ENCODE assay signal across 8 cellular contexts in genomic region chr4:141307241-141307689, GRCh38.
DNase-seq lines count a peak whose midpoint lies in the region; ATAC-seq and TF ChIP-seq lines count a peak whose summit lies in the region.

No MANE protein-coding gene starts in this region.

- H3K27ac ChIP-seq in CD4-positive, alpha-beta T cell (ENCODE audit: low read depth, low read length): no peak overlapping the region

- ATAC-seq in CD4-positive, alpha-beta T cell (ENCODE audit: poor library complexity): peak; percentile 93
- peak; percentile 98 for ATAC-seq in GM19328 (IDR thresholded peaks at IDR 0.05; ENCODE audit: unreplicated experiment)
- peak; percentile 99 for ATAC-seq in HG03378 (IDR thresholded peaks at IDR 0.05; ENCODE audit: unreplicated experiment)
- ATAC-seq in mucosa of descending colon: peak; percentile 89

- H3K4me1 Mint-ChIP-seq in CD4-positive, alpha-beta T cell (ENCODE audit: low read depth): no peaks in the 10 kb centered on the region
- H3K4me1 Mint-ChIP-seq in endothelial cell (ENCODE audit: unreplicated experiment): peaks cover 5% of the 10 kb centered on the region

- no peaks in the 10 kb centered on the region for H3K4me1 ChIP-seq in mucosa of descending colon (ENCODE audit: low read depth)

- no peak overlapping the region for H3K4me3 Mint-ChIP-seq in CD4-positive, alpha-beta T cell
- no peak overlapping the region for H3K4me3 Mint-ChIP-seq in endothelial cell (ENCODE audit: unreplicated experiment)

- CTCF ChIA-PET in CD4-positive, alpha-beta T cell (lab: Charles Lee): no interaction called here

- peak; percentile 6 to 43 (median 22) for DNase-seq in CD4-positive, alpha-beta T cell
- DNase-seq in NCI-H748 treated with DMSO at 0.1 percent for 48 hours (lab: John Stamatoyannopoulos, UW) (peak; percentile 38), endothelial cell (ENCODE audit: low spot score) (peak; percentile 61), mucosa of descending colon (peak in 2 of 3 donors; percentile 39 to 69)
- peak; percentile 68 for DNase-seq in activated CD8-positive, alpha-beta memory T cell treated with anti-CD3 and anti-CD28 coated beads for 24 hours
- peak; percentile 15 to 16 for DNase-seq in stimulated activated CD8-positive, alpha-beta memory T cell treated with anti-CD3 and anti-CD28 coated beads, Interleukin-7, amount 100 ng/mL, for 1 hour (ENCODE audit: low read depth in 2 of 2)

- H3K27me3 ChIP-seq in CD4-positive, alpha-beta T cell (ENCODE audit: control insufficient read depth, insufficient read depth, low read length): no peaks in the 10 kb centered on the region

- intact Hi-C loops in CD4-positive, alpha-beta T cell (cut with DNase I, micrococcal nuclease): loop anchor here (1.0 to 10.0 kb wide), 2 partner anchors 1540 to 1778 kb away; no protein-coding TSS in a partner anchor
- intact Hi-C loops in mucosa of descending colon (cut with DNase I, micrococcal nuclease): no loop called here

- no peaks in the 10 kb centered on the region for H3K36me3 Mint-ChIP-seq in CD4-positive, alpha-beta T cell (ENCODE audit: low read depth)
- H3K36me3 Mint-ChIP-seq in endothelial cell (ENCODE audit: low read depth, unreplicated experiment): no peaks in the 10 kb centered on the region

- H3K27ac Mint-ChIP-seq in CD4-positive, alpha-beta T cell: no peak overlapping the region
- H3K27ac Mint-ChIP-seq in endothelial cell (ENCODE audit: unreplicated experiment): no peak overlapping the region

- POLR2A ChIA-PET in CD4-positive, alpha-beta T cell (lab: Charles Lee): interaction anchor here (1.0 kb wide), 1 partner anchor 1540 kb away, joined by 3 read pairs; no protein-coding TSS in a partner anchor

- no peak overlapping the region for H3K4me3 ChIP-seq in mucosa of descending colon

- H3K9me3 ChIP-seq in CD4-positive, alpha-beta T cell (ENCODE audit: control insufficient read depth, low read length): no peaks in the 10 kb centered on the region
- no peaks in the 10 kb centered on the region for H3K9me3 ChIP-seq in mucosa of descending colon

- H3K36me3 ChIP-seq in mucosa of descending colon (ENCODE audit: low read depth): no peaks in the 10 kb centered on the region

- TF ChIP-seq CTCF in CD4-positive, alpha-beta T cell (IDR thresholded peaks at IDR 0.05): peak; percentile 70
- TF ChIP-seq CTCF in endothelial cell (IDR thresholded peaks at IDR 0.05; ENCODE audit: unreplicated experiment) (peak; percentile 75), mucosa of descending colon (IDR thresholded peaks at IDR 0.05) (peak; percentile 58)

- H3K27me3 Mint-ChIP-seq in CD4-positive, alpha-beta T cell: peaks cover 4% of the 10 kb centered on the region
- H3K27me3 Mint-ChIP-seq in endothelial cell (ENCODE audit: unreplicated experiment): peaks cover 3% of the 10 kb centered on the region

- no peaks in the 10 kb centered on the region for H3K9me3 Mint-ChIP-seq in CD4-positive, alpha-beta T cell
- no peaks in the 10 kb centered on the region for H3K9me3 Mint-ChIP-seq in endothelial cell (ENCODE audit: unreplicated experiment)

Comparison
In these comparisons a context has a peak if more than half of its experiments do, and no peak if none do; other contexts are left out.
1. DNase-seq: peak in every context shown above with its lines; median percentile 68 in activated CD8-positive, alpha-beta memory T cell treated with anti-CD3 and anti-CD28 coated beads for 24 hours; 61 in endothelial cell; 54 in mucosa of descending colon; 38 in NCI-H748 treated with DMSO at 0.1 percent for 48 hours; 22 in CD4-positive, alpha-beta T cell; 16 in stimulated activated CD8-positive, alpha-beta memory T cell treated with anti-CD3 and anti-CD28 coated beads, Interleukin-7, amount 100 ng/mL, for 1 hour.
2. intact Hi-C loops: an anchor here in CD4-positive, alpha-beta T cell (1.0 to 10.0 kb wide); none called in mucosa of descending colon.